ENCODE assay signal across 8 cellular contexts in genomic region chr14:23321572-23322547, GRCh38. TPM values are rescaled to one million over a fixed set of nuclear protein-coding genes. Genes with fewer than 3 reads are reported as not detected.
DNase-seq lines count a peak whose midpoint lies in the region; ATAC-seq, FAIRE-seq and TF ChIP-seq lines count a peak whose summit lies in the region.

No MANE protein-coding gene starts in this region.

- no peaks in the 10 kb centered on the region for H3K9me3 ChIP-seq in tibial artery

- H3K9me3 Mint-ChIP-seq in natural killer cell treated with Interleukin-12 subunit alpha and Interleukin-12 subunit beta and Interleukin-15 and Interleukin-18, amount 100 ng/mL, for 72 hours = no peaks in the 10 kb centered on the region

- peak overlapping the region; percentile 89 to 100 for H3K27ac ChIP-seq in tibial artery

- H3K27me3 Mint-ChIP-seq in natural killer cell treated with Interleukin-12 subunit alpha and Interleukin-12 subunit beta and Interleukin-15 and Interleukin-18, amount 100 ng/mL, for 72 hours = no peaks in the 10 kb centered on the region

- DNase-seq in GM12892 (ENCODE audit: insufficient read length) = peak; percentile 42
- DNase-seq in NCI-H748 (lab: John Stamatoyannopoulos, UW; ENCODE audit: unreplicated experiment) = peak; percentile 61
- DNase-seq in activated T-cell treated with anti-CD3 and anti-CD28 coated beads for 4 hours = peak; percentile 38
- DNase-seq in fibroblast of gingiva (ENCODE audit: low read depth) = peak; percentile 31
- DNase-seq in natural killer cell treated with Interleukin-12 subunit alpha and Interleukin-12 subunit beta and Interleukin-15 and Interleukin-18, amount 100 ng/mL, for 72 hours (ENCODE audit: low spot score) = peak; percentile 80
- peak; percentile 43 to 81 for DNase-seq in tibial artery

- peaks cover 27 to 28% (median 28%) of the 10 kb centered on the region in 3 donors for H3K36me3 ChIP-seq in tibial artery

- peaks cover 0 to 25% (median 15%) of the 10 kb centered on the region in 4 donors for H3K4me1 ChIP-seq in tibial artery

- H3K4me3 Mint-ChIP-seq in natural killer cell treated with Interleukin-12 subunit alpha and Interleukin-12 subunit beta and Interleukin-15 and Interleukin-18, amount 100 ng/mL, for 72 hours = peak overlapping the region; percentile 96

- H3K27ac Mint-ChIP-seq in natural killer cell treated with Interleukin-12 subunit alpha and Interleukin-12 subunit beta and Interleukin-15 and Interleukin-18, amount 100 ng/mL, for 72 hours = peak overlapping the region; percentile 96

- intact Hi-C loops in tibial artery (cut with DNase I; ENCODE audit: low total_unique reads) = loop anchor here (5.0 to 10.0 kb wide), 4 partner anchors 45 to 233 kb away; partner anchors contain the start of genes EFS, NGDN, THTPA and ZFHX2

- no peak for TF ChIP-seq CTCF in tibial artery (IDR thresholded peaks at IDR 0.05)

- peak; percentile 5 for FAIRE-seq in GM12892 (lab: Jason Lieb, UNC)

- H3K4me1 Mint-ChIP-seq in natural killer cell treated with Interleukin-12 subunit alpha and Interleukin-12 subunit beta and Interleukin-15 and Interleukin-18, amount 100 ng/mL, for 72 hours (ENCODE audit: low read depth in 2 of 2) = peaks cover 27 to 29% of the 10 kb centered on the region in 2 donors

- peak; percentile 53; the same call in 1 of the 2 replicates for TF ChIP-seq POLR2A in GM12892 (IDR thresholded peaks at IDR 0.05; ENCODE audit: low read depth, low read length)

- ATAC-seq in HG02642 (IDR thresholded peaks at IDR 0.05; ENCODE audit: poor library complexity, unreplicated experiment) = peak; percentile 15
- ATAC-seq in natural killer cell treated with Interleukin-12 subunit alpha and Interleukin-12 subunit beta and Interleukin-15 and Interleukin-18, amount 100 ng/mL, for 72 hours = peak; percentile 1 to 14
- ATAC-seq in GM18870 (IDR thresholded peaks at IDR 0.05; ENCODE audit: unreplicated experiment) = no peak

- H3K27me3 ChIP-seq in tibial artery = no peaks in the 10 kb centered on the region

- H3K4me3 ChIP-seq in tibial artery = peak overlapping the region; percentile 81 to 99

- peaks cover 29% of the 10 kb centered on the region for H3K36me3 Mint-ChIP-seq in natural killer cell treated with Interleukin-12 subunit alpha and Interleukin-12 subunit beta and Interleukin-15 and Interleukin-18, amount 100 ng/mL, for 72 hours

RNA-seq across cellular contexts. Expression of gene PABPN1, which starts 0.6 kb away (rescaled TPM):
- 136 TPM for polyA plus RNA-seq in GM12892 (2012; ENCODE audit: missing spikeins)
- 100 to 1,000 TPM; 182 to 274 TPM for total RNA-seq in natural killer cell treated with Interleukin-12 subunit alpha and Interleukin-12 subunit beta and Interleukin-15 and Interleukin-18, amount 100 ng/mL, for 72 hours

RNA-seq across cellular contexts. Expression of gene BCL2L2, which starts 15.2 kb away (rescaled TPM):
- 11.7 TPM for polyA plus RNA-seq in GM12892 (2012; ENCODE audit: missing spikeins)
- total RNA-seq in natural killer cell treated with Interleukin-12 subunit alpha and Interleukin-12 subunit beta and Interleukin-15 and Interleukin-18, amount 100 ng/mL, for 72 hours = 10 to 100 TPM; 17.5 to 26.3 TPM

RNA-seq across cellular contexts. Expression of gene PPP1R3E, which starts 19.2 kb away (rescaled TPM):
- 19.0 TPM for polyA plus RNA-seq in GM12892 (2012; ENCODE audit: missing spikeins)
- 10 to 100 TPM; 12.4 to 18.7 TPM for total RNA-seq in natural killer cell treated with Interleukin-12 subunit alpha and Interleukin-12 subunit beta and Interleukin-15 and Interleukin-18, amount 100 ng/mL, for 72 hours

RNA-seq across cellular contexts. Expression of gene SLC22A17, which starts 30.8 kb away (rescaled TPM):
- polyA plus RNA-seq in GM12892 (2012; ENCODE audit: missing spikeins) = not detected
- under 1 TPM in 1 of 2 donors, not detected in 1; 0.42 TPM for total RNA-seq in natural killer cell treated with Interleukin-12 subunit alpha and Interleukin-12 subunit beta and Interleukin-15 and Interleukin-18, amount 100 ng/mL, for 72 hours

RNA-seq across cellular contexts. Expression of gene HOMEZ, which starts 35.9 kb away (rescaled TPM):
- polyA plus RNA-seq in GM12892 (2012; ENCODE audit: missing spikeins) = 8.5 TPM
- total RNA-seq in natural killer cell treated with Interleukin-12 subunit alpha and Interleukin-12 subunit beta and Interleukin-15 and Interleukin-18, amount 100 ng/mL, for 72 hours = 1 to 10 TPM; 5.8 to 7.8 TPM
